1 cellular context compared by ENCODE assay signal in genomic region chr6:133203344-133203697, GRCh38.
TF ChIP-seq lines count a peak whose summit lies in the region.

No MANE protein-coding gene starts in this region.

TF ChIP-seq in SK-N-SH treated with all-trans-retinoic acid at 6 μM for 48 hours, 23 proteins besides CTCF, POLR2A, EP300 and RAD21 (continued from another document):
- TF ChIP-seq CREB5 (CRISPR knock-in tag; IDR thresholded peaks at IDR 0.05; ENCODE audit: low read depth) (no peak), ZC3H10 (CRISPR knock-in tag; IDR thresholded peaks at IDR 0.05) (no peak), ZNF8 (CRISPR knock-in tag; IDR thresholded peaks at IDR 0.05) (no peak), CSDC2 (CRISPR knock-in tag; IDR thresholded peaks at IDR 0.05) (no peak)
